In genomic region chr19:7355871-7356270, GRCh38 we compare ENCODE assay signal across 16 cellular contexts.
"Had no signal": no experiment of that assay in that cellular context is flagged by ENCODE, and none has a peak within 500 bp of the region (broad histone marks: within the 10 kb centered on the region; RNA-seq: fewer than 3 reads in every experiment).

No MANE protein-coding gene starts in this region.

- H3K4me3 ChIP-seq: coronary artery, prostate gland, right lobe of liver, thyroid gland had no signal

- ATAC-seq: activated T-cell treated with anti-CD3 and anti-CD28 coated beads, Interleukin-2, amount 50 U/mL, for 4 hours; right lobe of liver; stimulated activated naive CD8-positive, alpha-beta T cell treated with anti-CD3 and anti-CD28 coated beads, Interleukin-15, amount 100 ng/mL, for 72 hours had no signal

- H3K27me3 Mint-ChIP-seq: activated CD4-positive, alpha-beta memory T cell treated with anti-CD3 and anti-CD28 coated beads for 36 hours; activated naive CD8-positive, alpha-beta T cell treated with anti-CD3 and anti-CD28 coated beads, Interleukin-2, amount 10 ng/mL, durations not matched to agents 7 days and 5 days; naive B cell; stimulated activated naive CD8-positive, alpha-beta T cell treated with anti-CD3 and anti-CD28 coated beads, Interleukin-15, amount 100 ng/mL, for 72 hours had no signal

- H3K4me3 Mint-ChIP-seq: activated CD4-positive, alpha-beta memory T cell treated with anti-CD3 and anti-CD28 coated beads for 36 hours; activated naive CD8-positive, alpha-beta T cell treated with anti-CD3 and anti-CD28 coated beads, Interleukin-2, amount 10 ng/mL, durations not matched to agents 7 days and 5 days; activated T-cell treated with anti-CD3 and anti-CD28 coated beads, Interleukin-2, amount 50 U/mL, for 4 hours; stimulated activated naive CD8-positive, alpha-beta T cell treated with anti-CD3 and anti-CD28 coated beads, Interleukin-15, amount 100 ng/mL, for 72 hours had no signal

- H3K9me3 ChIP-seq: neutrophil, prostate gland, right lobe of liver, thyroid gland had no signal

- H3K27ac Mint-ChIP-seq: activated CD4-positive, alpha-beta memory T cell treated with anti-CD3 and anti-CD28 coated beads for 36 hours; activated naive CD8-positive, alpha-beta T cell treated with anti-CD3 and anti-CD28 coated beads, Interleukin-2, amount 10 ng/mL, durations not matched to agents 7 days and 5 days; stimulated activated naive CD8-positive, alpha-beta T cell treated with anti-CD3 and anti-CD28 coated beads, Interleukin-15, amount 100 ng/mL, for 72 hours had no signal

- H3K27ac ChIP-seq: coronary artery, neutrophil, prostate gland, right lobe of liver, thyroid gland had no signal

- H3K36me3 ChIP-seq: prostate gland, right lobe of liver, thyroid gland had no signal

- H3K4me1 ChIP-seq: prostate gland, right lobe of liver, thyroid gland had no signal

- DNase-seq: activated CD4-positive, alpha-beta memory T cell treated with anti-CD3 and anti-CD28 coated beads for 36 hours; activated effector memory CD4-positive, alpha-beta T cell treated with anti-CD3 and anti-CD28 coated beads, Interleukin-2, amount 50 U/mL, for 16 hours; activated naive CD8-positive, alpha-beta T cell treated with anti-CD3 and anti-CD28 coated beads, Interleukin-2, amount 10 ng/mL, durations not matched to agents 7 days and 5 days; activated T-cell treated with anti-CD3 and anti-CD28 coated beads, Interleukin-2, amount 50 U/mL, for 4 hours; effector CD8-positive, alpha-beta T cell; kidney glomerular epithelial cell; naive B cell; stimulated activated CD4-positive, alpha-beta T cell treated with anti-CD3 and anti-CD28 coated beads, Interleukin-12 subunit alpha, Interleukin-12 subunit beta, amount 100 ng/mL, for 4 hours; stimulated activated CD4-positive, alpha-beta T cell treated with anti-CD3 and anti-CD28 coated beads, Interleukin-4, amount 100 ng/mL, for 1 hour; stimulated activated naive CD8-positive, alpha-beta T cell treated with anti-CD3 and anti-CD28 coated beads, Interleukin-15, amount 100 ng/mL, for 72 hours; T1000; thyroid gland had no signal
